Comparison of ENCODE assay signal across 7 cellular contexts in genomic region chr11:116545912-116546311, GRCh38.
"Had no signal": no experiment of that assay in that cellular context is flagged by ENCODE, and none has a peak within 500 bp of the region (broad histone marks: within the 10 kb centered on the region; RNA-seq: fewer than 3 reads in every experiment).

No MANE protein-coding gene starts in this region.

- H3K27ac ChIP-seq: HL-60 had no signal

- DNase-seq: GOT3, H7, HFFc6 had no signal

- H3K4me3 ChIP-seq: HAP-1 had no signal

- H3K36me3 ChIP-seq: HAP-1 had no signal

- ATAC-seq: HCT116, HepG2 had no signal

- H3K9me3 ChIP-seq: HAP-1 had no signal

- H3K4me1 ChIP-seq: HAP-1 had no signal
